ENCODE assay signal across 9 cellular contexts in the genomic region with DNA sequence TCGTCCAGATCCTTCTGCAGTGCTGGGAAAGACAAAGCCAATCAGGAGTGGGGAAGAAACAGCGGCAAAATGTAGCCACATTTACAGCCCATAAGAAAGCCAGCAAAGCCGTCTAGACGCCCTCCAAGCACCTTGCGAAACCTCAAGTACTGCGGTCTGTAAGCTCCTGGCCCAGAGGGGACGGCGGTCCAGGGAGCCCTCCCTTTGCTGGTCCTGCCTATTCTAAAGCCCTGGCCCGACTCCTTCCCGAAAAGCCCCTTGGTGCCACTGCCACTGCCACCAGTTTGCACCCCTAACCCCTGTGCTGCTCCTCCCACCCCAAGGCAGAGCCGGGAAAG. TPM values are rescaled to one million over a fixed set of nuclear protein-coding genes. Genes with fewer than 3 reads are reported as not detected.
DNase-seq lines count a peak whose midpoint lies in the region; ATAC-seq and TF ChIP-seq lines count a peak whose summit lies in the region.
"Had no signal": no experiment of that assay in that cellular context is flagged by ENCODE, and none has a peak within 500 bp of the region (broad histone marks: within the 10 kb centered on the region; RNA-seq: fewer than 3 reads in every experiment).

No MANE protein-coding gene starts in this region.

- H3K27ac ChIP-seq in right lobe of liver = no peak overlapping the region

- H3K9me3 ChIP-seq in right lobe of liver = no peaks in the 10 kb centered on the region

- WGBS in right lobe of liver (ENCODE audit: insufficient coverage, low coverage, low lambda C conversion rate, missing lambda C conversion rate) = 46% methylated on average over 3 of the region's 11 CpGs

- H3K27ac Mint-ChIP-seq in activated naive CD4-positive, alpha-beta T cell treated with anti-CD3 and anti-CD28 coated beads, Interleukin-2, amount 50 U/mL, for 24 hours = peak overlapping the region; percentile 70
- H3K27ac Mint-ChIP-seq in type B pancreatic cell = no peak overlapping the region

- peak overlapping the region; percentile 68 to 99 (median 86) for H3K4me3 ChIP-seq in right lobe of liver

- H3K27me3 Mint-ChIP-seq in activated naive CD4-positive, alpha-beta T cell treated with anti-CD3 and anti-CD28 coated beads, Interleukin-2, amount 50 U/mL, for 24 hours = no peaks in the 10 kb centered on the region
- no peaks in the 10 kb centered on the region for H3K27me3 Mint-ChIP-seq in type B pancreatic cell

- no peak for DNase-seq in activated naive CD4-positive, alpha-beta T cell treated with Interleukin-2 at 50 U/mL for 16 hours
- peak; percentile 51 for DNase-seq in amniotic epithelial cell (ENCODE audit: low read depth)
- DNase-seq in right lobe of liver = no peak
- no peak for DNase-seq in type B pancreatic cell (ENCODE audit: extremely low spot score, unreplicated experiment)
- DNase-seq in GM13976 (ENCODE audit: low spot score) = no peak
- DNase-seq in HUDEP-2 (lab: John Stamatoyannopoulos, UW; ENCODE audit: unreplicated experiment in 76 of 76) = no peak
- DNase-seq: NCI-H2171 had no signal

- ATAC-seq in right lobe of liver (no peak), HG02973 (IDR thresholded peaks at IDR 0.05; ENCODE audit: unreplicated experiment) (no peak)

- no peaks in the 10 kb centered on the region for H3K9me3 Mint-ChIP-seq in activated naive CD4-positive, alpha-beta T cell treated with anti-CD3 and anti-CD28 coated beads, Interleukin-2, amount 50 U/mL, for 24 hours
- no peaks in the 10 kb centered on the region for H3K9me3 Mint-ChIP-seq in type B pancreatic cell

- peaks cover 14% of the 10 kb centered on the region for H3K4me1 Mint-ChIP-seq in activated naive CD4-positive, alpha-beta T cell treated with anti-CD3 and anti-CD28 coated beads, Interleukin-2, amount 50 U/mL, for 24 hours
- peaks cover 10% of the 10 kb centered on the region for H3K4me1 Mint-ChIP-seq in type B pancreatic cell (ENCODE audit: unreplicated experiment)

- H3K27me3 ChIP-seq in right lobe of liver = no peaks in the 10 kb centered on the region

- H3K4me1 ChIP-seq in right lobe of liver = peaks cover 0 to 5% (median 2%) of the 10 kb centered on the region in 4 donors

- H3K36me3 Mint-ChIP-seq in activated naive CD4-positive, alpha-beta T cell treated with anti-CD3 and anti-CD28 coated beads, Interleukin-2, amount 50 U/mL, for 24 hours = peaks cover 5% of the 10 kb centered on the region
- peaks cover 12% of the 10 kb centered on the region for H3K36me3 Mint-ChIP-seq in type B pancreatic cell

- no peak for TF ChIP-seq POLR2A in right lobe of liver (IDR thresholded peaks at IDR 0.05)

- in situ Hi-C loops in GM13976 (cut with MboI; ENCODE audit: low sequenced_read_pairs, unreplicated experiment) = no loop called here

- TF ChIP-seq CTCF in right lobe of liver (IDR thresholded peaks at IDR 0.05) (no peak), type B pancreatic cell (conservative IDR thresholded peaks at IDR 0.05) (no peak), GM13976 (IDR thresholded peaks at IDR 0.05; ENCODE audit: borderline replicate concordance, control extremely low read depth, extremely low read depth, insufficient read depth, missing control alignments) (no peak)

- peaks cover 0 to 50% (median 14%) of the 10 kb centered on the region in 4 donors for H3K36me3 ChIP-seq in right lobe of liver

- peak overlapping the region; percentile 88 for H3K4me3 Mint-ChIP-seq in activated naive CD4-positive, alpha-beta T cell treated with anti-CD3 and anti-CD28 coated beads, Interleukin-2, amount 50 U/mL, for 24 hours
- peak overlapping the region; percentile 92 for H3K4me3 Mint-ChIP-seq in type B pancreatic cell

- intact Hi-C loops in right lobe of liver (cut with DNase I) = no loop called here

RNA-seq across cellular contexts. Expression of a gene that starts 1.1 kb away (rescaled TPM):
- total RNA-seq in right lobe of liver = 10 to 100 TPM; 18.4 to 41.3 (median 23.0) TPM
- total RNA-seq in type B pancreatic cell (ENCODE audit: low replicate concordance) = 28.5 and 36.2 TPM in 2 replicates

RNA-seq across cellular contexts. Expression of a gene that starts 12.3 kb away (rescaled TPM):
- total RNA-seq in right lobe of liver (10 to 100 TPM; 25.2 to 39.8 (median 33.5) TPM), type B pancreatic cell (ENCODE audit: low replicate concordance) (33.6 and 35.4 TPM in 2 replicates)

RNA-seq across cellular contexts. Expression of a gene that starts 12.5 kb away (rescaled TPM):
- 10 to 100 TPM in 4 of 6 experiments, 1 to 10 TPM in 2; 7.5 to 14.0 (median 10.8) TPM for total RNA-seq in right lobe of liver
- total RNA-seq in type B pancreatic cell (ENCODE audit: low replicate concordance) = 37.8 and 39.2 TPM in 2 replicates

RNA-seq across cellular contexts. Expression of a gene that starts 19.8 kb away (rescaled TPM):
- 10 to 100 TPM; 16.1 to 30.7 (median 18.9) TPM for total RNA-seq in right lobe of liver
- 19.4 and 23.5 TPM in 2 replicates for total RNA-seq in type B pancreatic cell (ENCODE audit: low replicate concordance)
